Comparison of ENCODE assay signal across 41 cellular contexts in the genomic region with DNA sequence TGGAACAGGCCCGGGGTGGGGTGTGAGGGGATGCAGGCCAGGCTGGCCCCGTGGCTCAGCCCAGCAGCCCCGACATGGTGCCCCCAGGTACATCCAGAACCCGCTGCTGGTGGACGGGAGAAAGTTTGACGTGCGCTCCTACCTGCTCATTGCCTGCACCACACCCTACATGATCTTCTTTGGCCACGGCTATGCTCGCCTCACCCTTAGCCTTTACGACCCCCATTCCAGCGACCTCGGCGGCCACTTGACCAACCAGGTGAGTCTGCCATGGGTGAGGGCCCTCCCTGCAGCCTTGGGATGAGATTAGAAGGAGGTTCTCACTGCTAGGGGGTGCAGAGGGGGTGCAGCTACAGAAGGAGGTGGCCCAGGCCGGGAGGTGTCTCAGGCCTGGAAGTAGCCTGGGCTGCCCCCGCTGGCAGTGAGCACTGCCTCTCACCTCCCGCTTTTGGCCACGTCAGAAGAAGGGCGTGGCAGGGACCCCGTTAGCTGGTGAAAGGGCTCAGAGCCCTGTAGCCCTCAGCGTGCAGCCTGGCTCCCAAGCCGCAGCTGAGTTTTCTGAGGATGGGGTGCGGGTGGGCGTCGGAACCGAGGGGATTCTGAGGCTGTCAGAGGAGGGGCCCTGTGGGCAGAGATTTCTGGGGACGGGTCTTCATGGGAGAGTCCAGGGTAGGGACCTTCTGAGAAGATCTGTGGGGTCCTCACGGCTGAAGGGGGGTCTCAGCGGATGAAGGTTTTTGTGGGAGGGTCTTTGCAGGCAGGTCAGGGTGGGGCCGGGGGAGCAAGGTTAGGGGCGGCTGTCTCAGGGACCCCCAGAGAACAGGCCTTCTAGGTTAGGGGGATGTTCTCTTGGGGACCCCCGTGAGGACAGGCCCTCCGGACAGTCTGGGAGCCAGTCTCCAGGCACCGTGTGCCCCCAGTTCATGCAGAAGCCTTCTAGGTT. TPM values are rescaled to one million over a fixed set of nuclear protein-coding genes. Genes with fewer than 3 reads are reported as not detected.
DNase-seq lines count a peak whose midpoint lies in the region; ATAC-seq, FAIRE-seq and TF ChIP-seq lines count a peak whose summit lies in the region.
"Had no signal": no experiment of that assay in that cellular context is flagged by ENCODE, and none has a peak within 500 bp of the region (broad histone marks: within the 10 kb centered on the region; RNA-seq: fewer than 3 reads in every experiment).

No MANE protein-coding gene starts in this region.

- H3K4me1 ChIP-seq in kidney (ENCODE audit: control insufficient read depth in 1 of 2, insufficient read depth in 1 of 2, low read depth in 1 of 2, low read length in 2 of 2): no peaks in the 10 kb centered on the region
- H3K4me1 ChIP-seq in transverse colon: no peaks in the 10 kb centered on the region
- no peaks in the 10 kb centered on the region for H3K4me1 ChIP-seq in foreskin keratinocyte
- H3K4me1 ChIP-seq: HAP-1, pancreas had no signal

- H3K4me3 ChIP-seq in kidney (ENCODE audit: low read length in 2 of 2) (no peak overlapping the region), transverse colon (no peak overlapping the region)
- H3K4me3 ChIP-seq: cardiac muscle cell, HAP-1, mucosa of descending colon, pancreas, PC-9, smooth muscle cell had no signal

- H3K9me3 Mint-ChIP-seq in activated T-helper 17 cell treated with anti-CD3 and anti-CD28 coated beads, Interleukin-2, amount 50 U/mL, for 72 hours: no peaks in the 10 kb centered on the region
- H3K9me3 Mint-ChIP-seq: activated CD4-positive, alpha-beta T cell treated with anti-CD3 and anti-CD28 coated beads, Interleukin-2, amount 10 ng/mL, durations not matched to agents 24 days and 14 days; activated naive CD8-positive, alpha-beta T cell treated with anti-CD3 and anti-CD28 coated beads, Interleukin-2, amount 50 U/mL, for 24 hours; CD8-positive, alpha-beta memory T cell; effector memory CD8-positive, alpha-beta T cell had no signal

- no peak overlapping the region for H3K4me3 Mint-ChIP-seq in activated T-helper 17 cell treated with anti-CD3 and anti-CD28 coated beads, Interleukin-2, amount 50 U/mL, for 72 hours
- H3K4me3 Mint-ChIP-seq: activated CD4-positive, alpha-beta T cell treated with anti-CD3 and anti-CD28 coated beads, Interleukin-2, amount 10 ng/mL, durations not matched to agents 24 days and 14 days; activated naive CD8-positive, alpha-beta T cell treated with anti-CD3 and anti-CD28 coated beads, Interleukin-2, amount 50 U/mL, for 24 hours; B cell; CD8-positive, alpha-beta memory T cell; effector memory CD8-positive, alpha-beta T cell; nephron had no signal

- H3K36me3 ChIP-seq in kidney (ENCODE audit: control insufficient read depth in 1 of 2, insufficient read depth in 2 of 2, low read length in 2 of 2) (no peaks in the 10 kb centered on the region), transverse colon (no peaks in the 10 kb centered on the region)
- H3K36me3 ChIP-seq: cardiac muscle cell, HAP-1, pancreas, WERI-Rb-1 had no signal

- H3K27ac Mint-ChIP-seq in activated T-helper 17 cell treated with anti-CD3 and anti-CD28 coated beads, Interleukin-2, amount 50 U/mL, for 72 hours: peak overlapping the region; percentile 46
- H3K27ac Mint-ChIP-seq: activated CD4-positive, alpha-beta T cell treated with anti-CD3 and anti-CD28 coated beads, Interleukin-2, amount 10 ng/mL, durations not matched to agents 24 days and 14 days; activated naive CD8-positive, alpha-beta T cell treated with anti-CD3 and anti-CD28 coated beads, Interleukin-2, amount 50 U/mL, for 24 hours; effector memory CD8-positive, alpha-beta T cell; nephron had no signal

- DNase-seq in stimulated activated CD4-positive, alpha-beta T cell treated with anti-CD3 and anti-CD28 coated beads, Interleukin-15, amount 100 ng/mL, for 24 hours: peak; percentile 3
- no peak for DNase-seq in stimulated activated CD4-positive, alpha-beta T cell treated with anti-CD3 and anti-CD28 coated beads, Interleukin-4, amount 100 ng/mL, for 24 hours
- DNase-seq in kidney (peak; percentile 61), transverse colon (peak; percentile 6), NCI-H1930 (lab: John Stamatoyannopoulos, UW) (no peak), foreskin keratinocyte (no peak)
- DNase-seq in stimulated activated CD8-positive, alpha-beta memory T cell treated with anti-CD3 and anti-CD28 coated beads, Interleukin-4, amount 100 ng/mL, for 48 hours: no peak
- DNase-seq: ACHN; activated CD4-positive, alpha-beta T cell treated with anti-CD3 and anti-CD28 coated beads, Interleukin-2, amount 10 ng/mL, durations not matched to agents 24 days and 14 days; activated gamma-delta T cell treated with Interleukin-2 at 50 U/mL for 16 hours; activated naive CD8-positive, alpha-beta T cell treated with anti-CD3 and anti-CD28 coated beads, Interleukin-2, amount 50 U/mL, for 24 hours; cortex of kidney; DMS 273 treated with DMSO at 0.1 percent for 48 hours; effector memory CD8-positive, alpha-beta T cell; EL; Karpas-422; NCI-H1417 treated with DMSO at 0.1 percent for 48 hours; NCI-H2081 treated with DMSO at 0.1 percent for 48 hours; NCI-H226; NCI-H69; PC-9; retina; SHP77; stimulated activated CD4-positive, alpha-beta T cell treated with anti-CD3 and anti-CD28 coated beads, Interleukin-1b, Interleukin-23, amount 100 ng/mL, for 48 hours; trophoblast cell; WERI-Rb-1 had no signal

- no peaks in the 10 kb centered on the region for H3K4me1 Mint-ChIP-seq in activated T-helper 17 cell treated with anti-CD3 and anti-CD28 coated beads, Interleukin-2, amount 50 U/mL, for 72 hours
- H3K4me1 Mint-ChIP-seq: activated CD4-positive, alpha-beta T cell treated with anti-CD3 and anti-CD28 coated beads, Interleukin-2, amount 10 ng/mL, durations not matched to agents 24 days and 14 days; CD8-positive, alpha-beta memory T cell had no signal

- H3K9ac ChIP-seq in kidney (ENCODE audit: low read length in 2 of 2): no peak overlapping the region

- H3K27me3 ChIP-seq in transverse colon: peaks cover 3% of the 10 kb centered on the region
- peaks cover 4% of the 10 kb centered on the region for H3K27me3 ChIP-seq in foreskin keratinocyte
- H3K27me3 ChIP-seq: cardiac muscle cell, pancreas had no signal

- no peak for TF ChIP-seq POLR2A in transverse colon (IDR thresholded peaks at IDR 0.05)

- no peak for TF ChIP-seq CTCF in kidney (IDR thresholded peaks at IDR 0.05; ENCODE audit: borderline replicate concordance, extremely low read depth, insufficient read depth)
- no peak for TF ChIP-seq CTCF in transverse colon (IDR thresholded peaks at IDR 0.05)
- no peak for TF ChIP-seq CTCF in foreskin keratinocyte (conservative IDR thresholded peaks at IDR 0.05)

- H3K36me3 Mint-ChIP-seq in activated T-helper 17 cell treated with anti-CD3 and anti-CD28 coated beads, Interleukin-2, amount 50 U/mL, for 72 hours (ENCODE audit: low read depth): no peaks in the 10 kb centered on the region
- H3K36me3 Mint-ChIP-seq: CD8-positive, alpha-beta memory T cell had no signal

- WGBS in transverse colon (ENCODE audit: low coverage in 1 of 2), 2 donors: 72 to 81% methylated on average over 2 to 32 of the region's 33 CpGs

- H3K27me3 Mint-ChIP-seq in activated T-helper 17 cell treated with anti-CD3 and anti-CD28 coated beads, Interleukin-2, amount 50 U/mL, for 72 hours: no peaks in the 10 kb centered on the region

- in situ Hi-C loops in transverse colon (cut with MboI; ENCODE audit: low pct_ligation_motif_present in 1 of 4, low pct_unique_long_range_greater_than_20kb in 1 of 4, low sequenced_read_pairs in 3 of 4): no loop called here

- no peak overlapping the region for H3K27ac ChIP-seq in kidney (ENCODE audit: low read depth in 2 of 2, low read length in 2 of 2)
- H3K27ac ChIP-seq in transverse colon: no peak overlapping the region
- H3K27ac ChIP-seq in foreskin keratinocyte: no peak overlapping the region
- H3K27ac ChIP-seq: cardiac muscle cell, pancreas, PC-9, WERI-Rb-1 had no signal

- ATAC-seq in activated T-helper 17 cell treated with anti-CD3 and anti-CD28 coated beads, Interleukin-2, amount 50 U/mL, for 72 hours (replicated peaks): no peak
- ATAC-seq in foreskin keratinocyte: no peak
- ATAC-seq: activated naive CD8-positive, alpha-beta T cell treated with anti-CD3 and anti-CD28 coated beads, Interleukin-2, amount 50 U/mL, for 24 hours; effector memory CD8-positive, alpha-beta T cell; mucosa of descending colon; pancreas had no signal

- no peak for TF ChIP-seq EP300 in transverse colon (IDR thresholded peaks at IDR 0.05; ENCODE audit: low read depth)

- H3K9me3 ChIP-seq in kidney (ENCODE audit: control insufficient read depth in 1 of 2, low read length in 2 of 2) (no peaks in the 10 kb centered on the region), transverse colon (no peaks in the 10 kb centered on the region)
- H3K9me3 ChIP-seq: HAP-1, mucosa of descending colon, pancreas had no signal

- intact Hi-C loops in kidney (cut with DNase I) (no loop called here), transverse colon (cut with DNase I; ENCODE audit: low total_unique reads) (no loop called here)

- FAIRE-seq in kidney (lab: Jason Lieb, UNC): no peak
- FAIRE-seq: astrocyte, HepG2, keratinocyte, pancreas had no signal

RNA-seq across cellular contexts. Expression of gene TTLL10, which starts 10.4 kb away (rescaled TPM):
- under 1 TPM in 1 of 2 donors, not detected in 1; 0.11 TPM for total RNA-seq in activated T-helper 17 cell treated with anti-CD3 and anti-CD28 coated beads, Interleukin-2, amount 50 U/mL, for 72 hours
- total RNA-seq in kidney (1.5 TPM), transverse colon (under 1 TPM in 2 of 4 donors, not detected in 2; 0.40 to 0.48 TPM), foreskin keratinocyte (not detected in 2 replicates)
- polyA plus RNA-seq in kidney (ENCODE audit: insufficient read depth, low read depth, low replicate concordance) (not detected), foreskin keratinocyte (0.02 TPM in 1 of 2 replicates, not detected in the other)
- total RNA-seq: activated CD4-positive, alpha-beta T cell treated with anti-CD3 and anti-CD28 coated beads, Interleukin-2, amount 10 ng/mL, durations not matched to agents 24 days and 14 days; activated CD8-positive, alpha-beta memory T cell treated with anti-CD3 and anti-CD28 coated beads for 36 hours; astrocyte; cardiac muscle cell; CD8-positive, alpha-beta memory T cell; fibroblast of villous mesenchyme; HepG2; lung microvascular endothelial cell; smooth muscle cell had no signal
- polyA plus RNA-seq: CD8-positive, alpha-beta memory T cell; HepG2; keratinocyte; smooth muscle cell had no signal

RNA-seq across cellular contexts. Expression of gene TNFRSF18, which starts 22.3 kb away (rescaled TPM):
- 100 to 1,000 TPM; 105 to 796 TPM for total RNA-seq in activated T-helper 17 cell treated with anti-CD3 and anti-CD28 coated beads, Interleukin-2, amount 50 U/mL, for 72 hours
- 8.1 TPM for total RNA-seq in kidney
- polyA plus RNA-seq in kidney (ENCODE audit: insufficient read depth, low read depth, low replicate concordance): not detected
- 1 to 10 TPM in 2 of 4 donors, not detected in 2; 3.3 to 7.9 TPM for total RNA-seq in transverse colon
- total RNA-seq in foreskin keratinocyte: 0.65 and 0.85 TPM in 2 replicates
- 0.82 and 1.3 TPM in 2 replicates for polyA plus RNA-seq in foreskin keratinocyte
- total RNA-seq: cardiac muscle cell, fibroblast of villous mesenchyme, HepG2 had no signal
- polyA plus RNA-seq: HepG2 had no signal

RNA-seq across cellular contexts. Expression of gene TNFRSF4, which starts 29.8 kb away (rescaled TPM):
- total RNA-seq in activated T-helper 17 cell treated with anti-CD3 and anti-CD28 coated beads, Interleukin-2, amount 50 U/mL, for 72 hours: 1,000 to 10,000 TPM in 1 of 2 donors, 100 to 1,000 TPM in 1; 384 to 1,007 TPM
- total RNA-seq in kidney: 5.1 TPM
- polyA plus RNA-seq in kidney (ENCODE audit: insufficient read depth, low read depth, low replicate concordance): 3.3 TPM
- 1 to 10 TPM in 1 of 4 donors, under 1 TPM in 1, not detected in 2; 0.55 to 4.8 TPM for total RNA-seq in transverse colon
- not detected in 2 replicates for total RNA-seq in foreskin keratinocyte
- polyA plus RNA-seq in foreskin keratinocyte: not detected in 2 replicates
- total RNA-seq: cardiac muscle cell, HepG2, smooth muscle cell had no signal
- polyA plus RNA-seq: cardiac muscle cell, HepG2, keratinocyte, smooth muscle cell had no signal

RNA-seq across cellular contexts. Expression of gene SDF4, which starts 47.7 kb away (rescaled TPM):
- 100 to 1,000 TPM; 169 to 773 TPM for total RNA-seq in activated T-helper 17 cell treated with anti-CD3 and anti-CD28 coated beads, Interleukin-2, amount 50 U/mL, for 72 hours
- 160 TPM for total RNA-seq in kidney
- 143 TPM for polyA plus RNA-seq in kidney (ENCODE audit: insufficient read depth, low read depth, low replicate concordance)
- total RNA-seq in transverse colon: 100 to 1,000 TPM; 153 to 267 (median 226) TPM
- 81.9 and 92.3 TPM in 2 replicates for total RNA-seq in foreskin keratinocyte
- 106 and 112 TPM in 2 replicates for polyA plus RNA-seq in foreskin keratinocyte

RNA-seq across cellular contexts. Expression of gene B3GALT6, which starts 47.9 kb away (rescaled TPM):
- total RNA-seq in activated T-helper 17 cell treated with anti-CD3 and anti-CD28 coated beads, Interleukin-2, amount 50 U/mL, for 72 hours: 10 to 100 TPM; 10.9 to 16.7 TPM
- total RNA-seq in kidney (20.3 TPM), transverse colon (10 to 100 TPM in 3 of 4 donors, 1 to 10 TPM in 1; 8.5 to 24.9 (median 12.2) TPM), foreskin keratinocyte (12.2 and 12.7 TPM in 2 replicates)
- polyA plus RNA-seq in kidney (ENCODE audit: insufficient read depth, low read depth, low replicate concordance) (13.7 TPM), foreskin keratinocyte (13.1 and 13.6 TPM in 2 replicates)

Comparison
In these comparisons a context has a peak if more than half of its experiments do, and no peak if none do; other contexts are left out.
1. DNase-seq: peak in stimulated activated CD4-positive, alpha-beta T cell treated with anti-CD3 and anti-CD28 coated beads, Interleukin-15, amount 100 ng/mL, for 24 hours (single experiment), kidney (single experiment) and transverse colon (single experiment); none in stimulated activated CD4-positive, alpha-beta T cell treated with anti-CD3 and anti-CD28 coated beads, Interleukin-4, amount 100 ng/mL, for 24 hours (single experiment), stimulated activated CD8-positive, alpha-beta memory T cell treated with anti-CD3 and anti-CD28 coated beads, Interleukin-4, amount 100 ng/mL, for 48 hours (single experiment), NCI-H1930 (0 of 2) and foreskin keratinocyte (0 of 2).
2. RNA of gene TNFRSF18, which starts 22.3 kb away (total RNA-seq): 105 to 796 TPM in activated T-helper 17 cell treated with anti-CD3 and anti-CD28 coated beads, Interleukin-2, amount 50 U/mL, for 72 hours; 8.1 TPM in kidney (single experiment), 3.3 to 7.9 TPM in transverse colon and 0.65 to 0.85 TPM in foreskin keratinocyte; every median in the first group is over 10 times any median in the second.
3. RNA of gene TNFRSF4, which starts 29.8 kb away (total RNA-seq): 384 to 1,007 TPM in activated T-helper 17 cell treated with anti-CD3 and anti-CD28 coated beads, Interleukin-2, amount 50 U/mL, for 72 hours; 5.1 TPM in kidney (single experiment), 0.55 to 4.8 TPM in transverse colon and not detected in foreskin keratinocyte; every median in the first group is over 10 times any median in the second.